Comparison of ENCODE assay signal across 22 cellular contexts in genomic region chr20:24485981-24486380, GRCh38. TPM values are rescaled to one million over a fixed set of nuclear protein-coding genes. Genes with fewer than 3 reads are reported as not detected.
DNase-seq lines count a peak whose midpoint lies in the region; ATAC-seq, FAIRE-seq and TF ChIP-seq lines count a peak whose summit lies in the region.
"Had no signal": no experiment of that assay in that cellular context is flagged by ENCODE, and none has a peak within 500 bp of the region (broad histone marks: within the 10 kb centered on the region; RNA-seq: fewer than 3 reads in every experiment).

No MANE protein-coding gene starts in this region.

- H3K4me3 Mint-ChIP-seq in stimulated activated naive CD8-positive, alpha-beta T cell treated with anti-CD3 and anti-CD28 coated beads, Interleukin-15, amount 100 ng/mL, for 72 hours: no peak overlapping the region
- H3K4me3 Mint-ChIP-seq in endodermal cell: no peak overlapping the region
- H3K4me3 Mint-ChIP-seq in T-helper 2 cell treated with Interferon-gamma antibody and Interleukin-4, amounts not matched to agents 5 μg/mL and 100 μg/mL, for 36 hours: no peak overlapping the region
- H3K4me3 Mint-ChIP-seq: CD14-positive monocyte; CD4-positive, alpha-beta memory T cell; GM23338; IgD-negative memory B cell had no signal

- no peak for TF ChIP-seq POLR2A in stomach (IDR thresholded peaks at IDR 0.05)

- WGBS in endodermal cell (ENCODE audit: insufficient coverage in 1 of 2, insufficient read length in 1 of 2), 2 experiments: 96% methylated on average over 1 of the region's 1 CpG; no CpG with 5 or more reads in 1 of the 2 experiments
- WGBS in stomach, 5 donors: 71 to 100% (median 93%) methylated on average over 1 of the region's 1 CpG

- peak; percentile 20 for ATAC-seq in stimulated activated naive CD8-positive, alpha-beta T cell treated with anti-CD3 and anti-CD28 coated beads, Interleukin-15, amount 100 ng/mL, for 72 hours
- ATAC-seq in stimulated activated naive CD8-positive, alpha-beta T cell treated with anti-CD3 and anti-CD28 coated beads, Interleukin-15, Interleukin-2, amounts not matched to agents 100 U/mL and 50 U/mL, for 24 hours: no peak
- no peak for ATAC-seq in HG02885 (IDR thresholded peaks at IDR 0.05; ENCODE audit: poor library complexity, unreplicated experiment)
- ATAC-seq: GM23338 had no signal

- H3K36me3 ChIP-seq in endodermal cell (ENCODE audit: control insufficient read depth, insufficient read depth, low read length) (peaks cover 3% of the 10 kb centered on the region), stomach (no peaks in the 10 kb centered on the region)
- H3K36me3 ChIP-seq: BLaER1, HAP-1 had no signal

- no peaks in the 10 kb centered on the region for H3K27me3 Mint-ChIP-seq in stimulated activated naive CD8-positive, alpha-beta T cell treated with anti-CD3 and anti-CD28 coated beads, Interleukin-15, amount 100 ng/mL, for 72 hours
- H3K27me3 Mint-ChIP-seq in endodermal cell (ENCODE audit: insufficient read depth): no peaks in the 10 kb centered on the region
- no peaks in the 10 kb centered on the region for H3K27me3 Mint-ChIP-seq in T-helper 2 cell treated with Interferon-gamma antibody and Interleukin-4, amounts not matched to agents 5 μg/mL and 100 μg/mL, for 36 hours (ENCODE audit: low read depth)
- H3K27me3 Mint-ChIP-seq: IgD-negative memory B cell had no signal

- no peak for FAIRE-seq in frontal cortex (lab: Jason Lieb, UNC)
- FAIRE-seq: GM12892, GM18507, HTR-8/SVneo had no signal

- H3K4me3 ChIP-seq in endodermal cell (ENCODE audit: low read length) (no peak overlapping the region), stomach (no peak overlapping the region)
- H3K4me3 ChIP-seq: BLaER1, GM23338, HAP-1 had no signal

- H3K27ac ChIP-seq in endodermal cell (ENCODE audit: low read depth, low read length) (no peak overlapping the region), stomach (no peak overlapping the region)
- H3K27ac ChIP-seq: BLaER1 had no signal

- peaks cover 5% of the 10 kb centered on the region for H3K36me3 Mint-ChIP-seq in endodermal cell (ENCODE audit: low read depth)
- no peaks in the 10 kb centered on the region for H3K36me3 Mint-ChIP-seq in T-helper 2 cell treated with Interferon-gamma antibody and Interleukin-4, amounts not matched to agents 5 μg/mL and 100 μg/mL, for 36 hours (ENCODE audit: low read depth)
- H3K36me3 Mint-ChIP-seq: CD14-positive monocyte; CD4-positive, alpha-beta memory T cell; IgD-negative memory B cell had no signal

- H3K27me3 ChIP-seq in endodermal cell (ENCODE audit: control insufficient read depth, insufficient read depth, low read length, poor library complexity, severe bottlenecking): no peaks in the 10 kb centered on the region
- no peaks in the 10 kb centered on the region for H3K27me3 ChIP-seq in stomach
- H3K27me3 ChIP-seq: BLaER1 had no signal

- peaks cover 6% of the 10 kb centered on the region for H3K4me1 Mint-ChIP-seq in stimulated activated naive CD8-positive, alpha-beta T cell treated with anti-CD3 and anti-CD28 coated beads, Interleukin-15, amount 100 ng/mL, for 72 hours
- no peaks in the 10 kb centered on the region for H3K4me1 Mint-ChIP-seq in endodermal cell
- H3K4me1 Mint-ChIP-seq in T-helper 2 cell treated with Interferon-gamma antibody and Interleukin-4, amounts not matched to agents 5 μg/mL and 100 μg/mL, for 36 hours (ENCODE audit: low read depth): no peaks in the 10 kb centered on the region
- H3K4me1 Mint-ChIP-seq: CD14-positive monocyte; CD4-positive, alpha-beta memory T cell; IgD-negative memory B cell had no signal

- H3K9me3 Mint-ChIP-seq in stimulated activated naive CD8-positive, alpha-beta T cell treated with anti-CD3 and anti-CD28 coated beads, Interleukin-15, amount 100 ng/mL, for 72 hours: no peaks in the 10 kb centered on the region
- H3K9me3 Mint-ChIP-seq in endodermal cell: no peaks in the 10 kb centered on the region
- no peaks in the 10 kb centered on the region for H3K9me3 Mint-ChIP-seq in T-helper 2 cell treated with Interferon-gamma antibody and Interleukin-4, amounts not matched to agents 5 μg/mL and 100 μg/mL, for 36 hours
- H3K9me3 Mint-ChIP-seq: CD4-positive, alpha-beta memory T cell; GM23338 had no signal

- no peak for DNase-seq in stimulated activated naive CD8-positive, alpha-beta T cell treated with anti-CD3 and anti-CD28 coated beads, Interleukin-15, amount 100 ng/mL, for 72 hours
- no peak for DNase-seq in stimulated activated naive CD8-positive, alpha-beta T cell treated with anti-CD3 and anti-CD28 coated beads, Interleukin-15, Interleukin-2, amounts not matched to agents 100 U/mL and 50 U/mL, for 24 hours
- DNase-seq in endodermal cell (peak; percentile 22), mesenteric fat pad (ENCODE audit: low spot score) (peak; percentile 65), stomach (peak; percentile 1), frontal cortex (ENCODE audit: low spot score in 2 of 2) (no peak)
- DNase-seq in T-helper 2 cell treated with Interferon-gamma antibody and Interleukin-4, amounts not matched to agents 5 μg/mL and 100 μg/mL, for 36 hours (ENCODE audit: low spot score): no peak
- DNase-seq: 8988T, DMS153, DMS79, GDM1 had no signal

- no peak for TF ChIP-seq CTCF in endodermal cell (conservative IDR thresholded peaks at IDR 0.05)
- no peak for TF ChIP-seq CTCF in stomach (IDR thresholded peaks at IDR 0.05)

- TF ChIP-seq EP300 in stomach (IDR thresholded peaks at IDR 0.05): no peak

- no peak overlapping the region for H3K9ac ChIP-seq in endodermal cell (ENCODE audit: extremely low read depth, low read length, poor library complexity, severe bottlenecking)
- H3K9ac ChIP-seq: BLaER1 had no signal

- no peaks in the 10 kb centered on the region for H3K4me1 ChIP-seq in endodermal cell (ENCODE audit: control insufficient read depth, insufficient read depth, low read length)
- H3K4me1 ChIP-seq in stomach: no peaks in the 10 kb centered on the region
- H3K4me1 ChIP-seq: HAP-1 had no signal

- intact Hi-C loops in stomach (cut with DNase I; ENCODE audit: low total_unique reads): no loop called here

- H3K27ac Mint-ChIP-seq in stimulated activated naive CD8-positive, alpha-beta T cell treated with anti-CD3 and anti-CD28 coated beads, Interleukin-15, amount 100 ng/mL, for 72 hours: peak overlapping the region in 1 of 2 donors; percentile 67
- no peak overlapping the region for H3K27ac Mint-ChIP-seq in endodermal cell
- no peak overlapping the region for H3K27ac Mint-ChIP-seq in T-helper 2 cell treated with Interferon-gamma antibody and Interleukin-4, amounts not matched to agents 5 μg/mL and 100 μg/mL, for 36 hours
- H3K27ac Mint-ChIP-seq: CD14-positive monocyte; CD4-positive, alpha-beta memory T cell; GM23338; IgD-negative memory B cell had no signal

- no peaks in the 10 kb centered on the region for H3K9me3 ChIP-seq in endodermal cell (ENCODE audit: control insufficient read depth, low read length)
- no peaks in the 10 kb centered on the region for H3K9me3 ChIP-seq in stomach
- H3K9me3 ChIP-seq: BLaER1, HAP-1 had no signal

RNA-seq across cellular contexts. Expression of gene SYNDIG1, which starts 16.6 kb away (rescaled TPM):
- 1 to 10 TPM; 5.5 to 6.8 TPM for total RNA-seq in endodermal cell
- polyA plus RNA-seq in endodermal cell (2013, experiment 1 of 2): 4.6 TPM
- 4.9 TPM for polyA plus RNA-seq in endodermal cell (2013, experiment 2 of 2)
- total RNA-seq in mesenteric fat pad: 0.77 TPM
- 1 to 10 TPM in 1 of 5 donors, under 1 TPM in 1, not detected in 3; 0.29 to 2.0 TPM for total RNA-seq in stomach
- polyA plus RNA-seq in stomach: 1 to 10 TPM in 1 of 3 donors, under 1 TPM in 1, not detected in 1; 0.53 to 1.2 TPM
- total RNA-seq in frontal cortex: 26.1 TPM
- total RNA-seq: CD4-positive, alpha-beta memory T cell had no signal
- polyA plus RNA-seq: AG04450; CD14-positive monocyte; CD4-positive, alpha-beta memory T cell; IgD-negative memory B cell had no signal

Comparison
In these comparisons a context has a peak if more than half of its experiments do, and no peak if none do; other contexts are left out.
1. DNase-seq: peak in endodermal cell (single experiment), mesenteric fat pad (single experiment) and stomach (single experiment); none in stimulated activated naive CD8-positive, alpha-beta T cell treated with anti-CD3 and anti-CD28 coated beads, Interleukin-15, amount 100 ng/mL, for 72 hours (0 of 2), stimulated activated naive CD8-positive, alpha-beta T cell treated with anti-CD3 and anti-CD28 coated beads, Interleukin-15, Interleukin-2, amounts not matched to agents 100 U/mL and 50 U/mL, for 24 hours (single experiment), T-helper 2 cell treated with Interferon-gamma antibody and Interleukin-4, amounts not matched to agents 5 μg/mL and 100 μg/mL, for 36 hours (single experiment) and frontal cortex (0 of 2).